Comparison of ENCODE assay signal across 24 cellular contexts in the genomic region with DNA sequence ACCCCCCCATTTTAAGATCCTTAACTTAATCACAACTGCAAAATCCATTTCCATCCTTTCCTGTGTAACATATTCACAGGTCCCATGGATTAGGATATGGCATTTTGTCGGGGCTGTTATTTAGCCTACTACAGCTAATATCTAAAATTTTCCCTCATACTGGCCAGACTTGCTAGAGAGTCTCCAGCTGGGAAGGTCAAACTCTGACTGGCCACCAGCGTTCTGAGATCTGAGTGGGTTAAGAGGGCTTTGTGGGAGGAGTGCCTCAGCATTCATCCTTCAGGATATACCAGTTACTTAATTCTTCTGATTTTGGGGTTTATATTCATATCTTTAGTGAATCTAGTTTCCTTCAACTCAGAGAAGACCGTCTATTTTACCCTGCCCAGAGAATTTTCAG. TPM values are rescaled to one million over a fixed set of nuclear protein-coding genes. Genes with fewer than 3 reads are reported as not detected.
DNase-seq lines count a peak whose midpoint lies in the region; ATAC-seq, FAIRE-seq and TF ChIP-seq lines count a peak whose summit lies in the region.
"Had no signal": no experiment of that assay in that cellular context is flagged by ENCODE, and none has a peak within 500 bp of the region (broad histone marks: within the 10 kb centered on the region; RNA-seq: fewer than 3 reads in every experiment).

No MANE protein-coding gene starts in this region.

- H3K79me2 ChIP-seq in osteoblast (ENCODE audit: insufficient read depth, low read length) = no peaks in the 10 kb centered on the region

- H4K20me1 ChIP-seq in osteoblast (ENCODE audit: insufficient read depth, low read length) = no peaks in the 10 kb centered on the region

- no peak overlapping the region for H2AFZ ChIP-seq in osteoblast (ENCODE audit: low read length)

- peaks cover 33% of the 10 kb centered on the region for H3K4me1 Mint-ChIP-seq in Caco-2 (ENCODE audit: low read depth, unreplicated experiment)
- H3K4me1 Mint-ChIP-seq: activated naive CD8-positive, alpha-beta T cell treated with anti-CD3 and anti-CD28 coated beads for 36 hours; activated T-helper 17 cell treated with anti-CD3 and anti-CD28 coated beads, Interleukin-2, amount 50 U/mL, for 72 hours had no signal

- H3K4me1 ChIP-seq in Caco-2 (peaks cover 37% of the 10 kb centered on the region), Panc1 (ENCODE audit: control insufficient read depth, insufficient read depth, low read length) (peaks cover 24% of the 10 kb centered on the region), osteoblast (ENCODE audit: insufficient read depth, low read length) (peaks cover 26% of the 10 kb centered on the region)
- H3K4me1 ChIP-seq: HAP-1, uterus had no signal

- CTCF ChIA-PET in Caco-2 (lab: Charles Lee) = no interaction called here
- CTCF ChIA-PET in Panc1 (lab: Charles Lee) = no interaction called here

- TF ChIP-seq CTCF in Caco-2 (IDR thresholded peaks at IDR 0.05; ENCODE audit: insufficient read depth in 1 of 2, low read depth in 1 of 2, low read length in 1 of 2, severe bottlenecking in 1 of 2, unreplicated experiment in 1 of 2) (no peak), Panc1 (IDR thresholded peaks at IDR 0.05) (no peak), osteoblast (IDR thresholded peaks at IDR 0.05; ENCODE audit: extremely low read depth, low read depth, low read length) (no peak)

- no peaks in the 10 kb centered on the region for H3K27me3 Mint-ChIP-seq in Caco-2 (ENCODE audit: insufficient read depth, unreplicated experiment)

- no peaks in the 10 kb centered on the region for H3K36me3 Mint-ChIP-seq in Caco-2 (ENCODE audit: insufficient read depth, unreplicated experiment)
- H3K36me3 Mint-ChIP-seq: activated naive CD8-positive, alpha-beta T cell treated with anti-CD3 and anti-CD28 coated beads for 36 hours had no signal

- H3K4me2 ChIP-seq in osteoblast (ENCODE audit: insufficient read depth, low read length) = no peak overlapping the region

- peak; percentile 54 for ATAC-seq in Panc1
- peak; percentile 40 for ATAC-seq in left ventricle myocardium superior
- no peak for ATAC-seq in HG03159 (IDR thresholded peaks at IDR 0.05; ENCODE audit: unreplicated experiment)
- no peak for ATAC-seq in HG02642 (IDR thresholded peaks at IDR 0.05; ENCODE audit: poor library complexity, unreplicated experiment)
- ATAC-seq: activated T-helper 17 cell treated with anti-CD3 and anti-CD28 coated beads, Interleukin-2, amount 50 U/mL, for 72 hours had no signal

- H3K27me3 ChIP-seq in Caco-2 (replicated peaks; ENCODE audit: control insufficient read depth, insufficient read depth, low read length) = no peaks in the 10 kb centered on the region
- H3K27me3 ChIP-seq in Panc1 (ENCODE audit: control insufficient read depth, insufficient read depth, low read length) = no peaks in the 10 kb centered on the region
- H3K27me3 ChIP-seq in osteoblast (ENCODE audit: insufficient read depth, low read length) = no peaks in the 10 kb centered on the region
- H3K27me3 ChIP-seq: uterus had no signal

- BruUV-seq in Caco-2 (replicated peaks; lab: Mats Ljungman, UMichigan) = no TSS peak
- no TSS peak for BruUV-seq in Panc1 (replicated peaks; lab: Mats Ljungman, UMichigan)

- no peak for FAIRE-seq in GM12892 (lab: Jason Lieb, UNC)
- FAIRE-seq: GM18507 had no signal

- intact Hi-C loops in Caco-2 (cut with micrococcal nuclease; ENCODE audit: unreplicated experiment) (no loop called here), Panc1 (cut with micrococcal nuclease; ENCODE audit: unreplicated experiment) (no loop called here), left ventricle myocardium superior (cut with micrococcal nuclease) (no loop called here)

- H3K4me3 ChIP-seq in Caco-2 (ENCODE audit: low read depth, low read length) = no peak overlapping the region
- H3K4me3 ChIP-seq in Panc1 (ENCODE audit: low read depth in 2 of 2, low read length in 2 of 2) = no peak overlapping the region
- no peak overlapping the region for H3K4me3 ChIP-seq in osteoblast (ENCODE audit: insufficient read depth, low read length)
- H3K4me3 ChIP-seq: HAP-1, uterus had no signal

- H3K27ac ChIP-seq in Panc1 (ENCODE audit: low read length) (peak overlapping the region; percentile 90), osteoblast (ENCODE audit: low read depth, low read length) (peak overlapping the region; percentile 68)
- H3K27ac ChIP-seq: C4-2B, HL-60, uterus had no signal

- H3K9me3 Mint-ChIP-seq in Caco-2 (ENCODE audit: unreplicated experiment) = no peaks in the 10 kb centered on the region
- H3K9me3 Mint-ChIP-seq: activated naive CD8-positive, alpha-beta T cell treated with anti-CD3 and anti-CD28 coated beads for 36 hours; activated T-helper 17 cell treated with anti-CD3 and anti-CD28 coated beads, Interleukin-2, amount 50 U/mL, for 72 hours had no signal

- in situ Hi-C loops in Panc1 (cut with HindIII; ENCODE audit: low pct_unique_long_range_greater_than_20kb, low sequenced_read_pairs) = no loop called here

- H3K9me3 ChIP-seq in Caco-2 (no peaks in the 10 kb centered on the region), Panc1 (ENCODE audit: control insufficient read depth, insufficient read depth, low read depth, low read length) (no peaks in the 10 kb centered on the region; the same call in 1 of the 2 replicates), osteoblast (ENCODE audit: low read depth, low read length) (no peaks in the 10 kb centered on the region)
- H3K9me3 ChIP-seq: HAP-1, uterus had no signal

- peak overlapping the region; percentile 31 for H3K27ac Mint-ChIP-seq in Caco-2 (ENCODE audit: unreplicated experiment)
- H3K27ac Mint-ChIP-seq: activated naive CD8-positive, alpha-beta T cell treated with anti-CD3 and anti-CD28 coated beads for 36 hours; activated T-helper 17 cell treated with anti-CD3 and anti-CD28 coated beads, Interleukin-2, amount 50 U/mL, for 72 hours had no signal

- DNase-seq in Caco-2 (no peak), Panc1 (ENCODE audit: low read depth, low spot score) (no peak), left ventricle myocardium superior (no peak), osteoblast (ENCODE audit: insufficient read length, low spot score, missing footprints) (no peak), anterior cingulate cortex (lab: John Stamatoyannopoulos, UW) (no peak), GM12892 (ENCODE audit: insufficient read length) (no peak)
- DNase-seq: activated CD4-positive, alpha-beta T cell treated with anti-CD3 and anti-CD28 coated beads for 48 hours; activated naive CD8-positive, alpha-beta T cell treated with anti-CD3 and anti-CD28 coated beads for 36 hours; MM.1S; NCI-H1436 treated with DMSO at 0.1 percent for 48 hours; NCI-H2171; NCI-H526 treated with DMSO at 0.1 percent for 48 hours; SHP77; stimulated activated CD4-positive, alpha-beta T cell treated with anti-CD3 and anti-CD28 coated beads, Interleukin-15, amount 100 ng/mL, for 24 hours; substantia nigra; uterus had no signal

- no peak for TF ChIP-seq POLR2A in GM12892 (IDR thresholded peaks at IDR 0.05; ENCODE audit: low read depth, low read length)

- POLR2A ChIA-PET in Caco-2 (lab: Charles Lee) (no interaction called here), Panc1 (lab: Charles Lee) (interaction anchor here (1.6 kb wide), 1 partner anchor 17 kb away, joined by 7 read pairs; no protein-coding TSS in a partner anchor)

- H3K36me3 ChIP-seq in Caco-2 (ENCODE audit: control insufficient read depth, insufficient read depth, low read length) (no peaks in the 10 kb centered on the region), Panc1 (ENCODE audit: control insufficient read depth, insufficient read depth, low read length) (no peaks in the 10 kb centered on the region), osteoblast (ENCODE audit: insufficient read depth, low read length) (no peaks in the 10 kb centered on the region)
- H3K36me3 ChIP-seq: HAP-1, uterus had no signal

- H3K4me3 Mint-ChIP-seq in Caco-2 (ENCODE audit: unreplicated experiment) = no peak overlapping the region
- H3K4me3 Mint-ChIP-seq: activated naive CD8-positive, alpha-beta T cell treated with anti-CD3 and anti-CD28 coated beads for 36 hours; activated T-helper 17 cell treated with anti-CD3 and anti-CD28 coated beads, Interleukin-2, amount 50 U/mL, for 72 hours had no signal

RNA-seq across cellular contexts. Expression of a gene that starts 17.7 kb away (rescaled TPM):
- total RNA-seq in Caco-2 (2022) (not detected in 2 replicates), Panc1 (2021; ENCODE audit: unreplicated experiment) (54.5 TPM), left ventricle myocardium superior (11.6 TPM), osteoblast (0.29 TPM in 1 of 2 replicates, not detected in the other)
- 34.5 TPM for polyA plus RNA-seq in Panc1 (2012; ENCODE audit: insufficient read length)
- polyA plus RNA-seq in GM12892 (2012; ENCODE audit: missing spikeins) = not detected
- total RNA-seq: activated naive CD8-positive, alpha-beta T cell treated with anti-CD3 and anti-CD28 coated beads for 36 hours; activated T-helper 17 cell treated with anti-CD3 and anti-CD28 coated beads, Interleukin-2, amount 50 U/mL, for 72 hours; T-helper 1 cell treated with Interleukin-12 subunit alpha and Interleukin-12 subunit beta and Interleukin-4 antibody, amounts not matched to agents 30 ng/mL and 1 ng/mL, for 36 hours had no signal

Comparison
In these comparisons a context has a peak if more than half of its experiments do, and no peak if none do; other contexts are left out.
1. ATAC-seq: peak in Panc1 (single experiment) and left ventricle myocardium superior (single experiment); none in HG03159 (single experiment) and HG02642 (single experiment).